ENCODE assay signal across 9 cellular contexts in genomic region chr1:110336300-110337039, GRCh38. TPM values are rescaled to one million over a fixed set of nuclear protein-coding genes. Genes with fewer than 3 reads are reported as not detected.
DNase-seq lines count a peak whose midpoint lies in the region; ATAC-seq lines count a peak whose summit lies in the region.
"Had no signal": no experiment of that assay in that cellular context is flagged by ENCODE, and none has a peak within 500 bp of the region (broad histone marks: within the 10 kb centered on the region; RNA-seq: fewer than 3 reads in every experiment).

No MANE protein-coding gene starts in this region.

- no peak for DNase-seq in CD4-positive, CD25-positive, alpha-beta regulatory T cell
- DNase-seq in GM23248, result peak; percentile 32
- DNase-seq in T-helper 17 cell, result no peak
- peak; percentile 58 for DNase-seq in mesendoderm
- DNase-seq in iPS-NIHi11 (ENCODE audit: low spot score), result no peak
- no peak for DNase-seq in NCI-H1417 treated with DMSO at 0.1 percent for 48 hours (lab: John Stamatoyannopoulos, UW)
- DNase-seq in putamen (ENCODE audit: low spot score), result no peak
- DNase-seq in activated CD8-positive, alpha-beta memory T cell treated with anti-CD3 and anti-CD28 coated beads, Interleukin-2, amount 50 U/mL, for 48 hours, result no peak
- DNase-seq: NCI-H510A had no signal

- peaks cover 9% of the 10 kb centered on the region for H3K36me3 ChIP-seq in CD4-positive, CD25-positive, alpha-beta regulatory T cell (ENCODE audit: control insufficient read depth, insufficient read depth, low read length)
- 0 out of 2 replicates have a peak, but pooled peaks cover 3% of the 10 kb centered on the region for H3K36me3 ChIP-seq in GM23248 (ENCODE audit: low read depth)
- peaks cover 3% of the 10 kb centered on the region for H3K36me3 ChIP-seq in mesendoderm (ENCODE audit: control insufficient read depth, insufficient read depth, low read length)

- H3F3A ChIP-seq in GM23248 (ENCODE audit: insufficient read depth), result peaks cover 16% of the 10 kb centered on the region; the same call in 1 of the 2 replicates

- no peaks in the 10 kb centered on the region for H3K9me3 ChIP-seq in CD4-positive, CD25-positive, alpha-beta regulatory T cell (ENCODE audit: control insufficient read depth in 2 of 2, low read length in 2 of 2)
- H3K9me3 ChIP-seq in GM23248 (ENCODE audit: low read depth) (no peaks in the 10 kb centered on the region), T-helper 17 cell (ENCODE audit: control insufficient read depth, low read length, poor library complexity, severe bottlenecking) (no peaks in the 10 kb centered on the region)

- H3K4me2 ChIP-seq in GM23248 (ENCODE audit: unreplicated experiment), result no peak overlapping the region
- H3K4me2 ChIP-seq in mesendoderm (ENCODE audit: low read length), result no peak overlapping the region

- peak overlapping the region; percentile 99 for H3K27ac ChIP-seq in CD4-positive, CD25-positive, alpha-beta regulatory T cell (ENCODE audit: insufficient read depth, low read length, poor library complexity, severe bottlenecking)
- H3K27ac ChIP-seq in GM23248 (no peak overlapping the region), mesendoderm (ENCODE audit: low read depth, low read length) (no peak overlapping the region)

- no peak overlapping the region for H2BK5ac ChIP-seq in mesendoderm (ENCODE audit: low read length)

- H3K79me2 ChIP-seq in GM23248 (ENCODE audit: insufficient read depth) (peaks cover 21% of the 10 kb centered on the region), mesendoderm (ENCODE audit: control insufficient read depth, insufficient read depth, low read length) (peaks cover 21% of the 10 kb centered on the region)

- H3K9me2 ChIP-seq in GM23248 (ENCODE audit: insufficient read depth), result no peaks in the 10 kb centered on the region

- H3K36me3 Mint-ChIP-seq in CD4-positive, CD25-positive, alpha-beta regulatory T cell, result peaks cover 9% of the 10 kb centered on the region
- H3K36me3 Mint-ChIP-seq in T-helper 17 cell (ENCODE audit: low read depth), result no peaks in the 10 kb centered on the region

- H2BK120ac ChIP-seq in mesendoderm (ENCODE audit: low read depth, low read length), result no peak overlapping the region

- peaks cover 26% of the 10 kb centered on the region for H3K4me1 ChIP-seq in CD4-positive, CD25-positive, alpha-beta regulatory T cell (ENCODE audit: control insufficient read depth, insufficient read depth, low read length, poor library complexity, severe bottlenecking)
- H3K4me1 ChIP-seq in GM23248 (ENCODE audit: insufficient read depth), result peaks cover 21% of the 10 kb centered on the region
- peaks cover 8% of the 10 kb centered on the region for H3K4me1 ChIP-seq in mesendoderm (ENCODE audit: control insufficient read depth, low read depth, low read length)

- H3K4me1 Mint-ChIP-seq in CD4-positive, CD25-positive, alpha-beta regulatory T cell, result peaks cover 0 to 34% (median 22%) of the 10 kb centered on the region in 4 donors
- H3K4me1 Mint-ChIP-seq in T-helper 17 cell, result peaks cover 24% of the 10 kb centered on the region

- no peak overlapping the region for H3K23ac ChIP-seq in mesendoderm (ENCODE audit: low read length)

- no peak overlapping the region for H2BK15ac ChIP-seq in mesendoderm (replicated peaks; ENCODE audit: low read depth)

- peak overlapping the region in 1 of 3 donors; percentile 81 for H3K27ac Mint-ChIP-seq in CD4-positive, CD25-positive, alpha-beta regulatory T cell
- no peak overlapping the region for H3K27ac Mint-ChIP-seq in T-helper 17 cell

- no peak overlapping the region for H3K18ac ChIP-seq in mesendoderm (ENCODE audit: low read length)

- 42 to 55% methylated on average over 1 of the region's 1 CpG for WGBS in GM23248 (ENCODE audit: low coverage in 1 of 2, low lambda C conversion rate in 2 of 2, missing lambda C conversion rate in 2 of 2), 2 experiments
- WGBS in mesendoderm (ENCODE audit: extremely low coverage, insufficient coverage, low lambda C conversion rate), result no CpG with 5 or more reads among the region's 1 CpG

- H2AFZ ChIP-seq in GM23248, result peak overlapping the region; percentile 28; the same call in 1 of the 2 replicates

- H3K56ac ChIP-seq in mesendoderm (ENCODE audit: low read length), result no peak overlapping the region

- H3K4ac ChIP-seq in mesendoderm (ENCODE audit: low read depth, low read length), result no peak overlapping the region

- H3K27me3 Mint-ChIP-seq in CD4-positive, CD25-positive, alpha-beta regulatory T cell, result no peaks in the 10 kb centered on the region
- H3K27me3 Mint-ChIP-seq in T-helper 17 cell, result no peaks in the 10 kb centered on the region

- no peak overlapping the region for H4K8ac ChIP-seq in mesendoderm (ENCODE audit: low read depth, low read length)

- ATAC-seq in CD4-positive, CD25-positive, alpha-beta regulatory T cell (ENCODE audit: low read depth in 2 of 2), result no peak
- ATAC-seq in T-helper 17 cell, result no peak

- no peak overlapping the region for H4K5ac ChIP-seq in mesendoderm (ENCODE audit: low read length)

- no peak overlapping the region for H2AK5ac ChIP-seq in mesendoderm (ENCODE audit: low read length)

- no peak overlapping the region for H3K9ac ChIP-seq in GM23248
- no peak overlapping the region for H3K9ac ChIP-seq in mesendoderm (ENCODE audit: low read length)

- H3K9me3 Mint-ChIP-seq in CD4-positive, CD25-positive, alpha-beta regulatory T cell, result no peaks in the 10 kb centered on the region

- no peaks in the 10 kb centered on the region for H4K20me1 ChIP-seq in GM23248 (ENCODE audit: insufficient read depth)

- no peaks in the 10 kb centered on the region for H3K27me3 ChIP-seq in CD4-positive, CD25-positive, alpha-beta regulatory T cell (ENCODE audit: control insufficient read depth, insufficient read depth, low read length)
- H3K27me3 ChIP-seq in GM23248 (replicated peaks; ENCODE audit: insufficient read depth) (no peaks in the 10 kb centered on the region), mesendoderm (ENCODE audit: insufficient read depth, low read length, poor library complexity) (no peaks in the 10 kb centered on the region)

- H3K4me3 ChIP-seq in CD4-positive, CD25-positive, alpha-beta regulatory T cell (ENCODE audit: low read depth, low read length), result no peak overlapping the region
- H3K4me3 ChIP-seq in GM23248 (no peak overlapping the region), mesendoderm (ENCODE audit: low read length) (no peak overlapping the region)

- H3K4me3 Mint-ChIP-seq in CD4-positive, CD25-positive, alpha-beta regulatory T cell, result peak overlapping the region; percentile 8 to 73 (median 56)
- H3K4me3 Mint-ChIP-seq in T-helper 17 cell, result peak overlapping the region; percentile 74

- in situ Hi-C loops in GM23248 (cut with MboI), result no loop called here

- no peaks in the 10 kb centered on the region for H3K79me1 ChIP-seq in mesendoderm (ENCODE audit: low read length)

RNA-seq across cellular contexts. Expression of gene RBM15, which starts 2.7 kb away (rescaled TPM):
- 53.3 TPM for total RNA-seq in CD4-positive, CD25-positive, alpha-beta regulatory T cell
- 10 to 100 TPM in 3 of 4 donors, 1 to 10 TPM in 1; 7.5 to 12.9 (median 11.6) TPM for polyA plus RNA-seq in CD4-positive, CD25-positive, alpha-beta regulatory T cell
- 18.7 and 22.5 TPM in 2 replicates for total RNA-seq in GM23248 (2014; rRNA removed; shearing (Covaris generic))
- polyA plus RNA-seq in GM23248 (2016; fragmentation: Nextera tagmentation; extraction: Ambion mirVana), result 6.4 and 6.6 TPM in 2 replicates
- total RNA-seq in T-helper 17 cell, result 10 to 100 TPM; 40.5 to 45.2 TPM
- polyA plus RNA-seq in mesendoderm (2013, experiment 1 of 2), result 14.9 TPM
- 14.0 TPM for polyA plus RNA-seq in mesendoderm (2013, experiment 2 of 2)

RNA-seq across cellular contexts. Expression of gene SLC16A4, which starts 54.4 kb away (rescaled TPM):
- total RNA-seq in CD4-positive, CD25-positive, alpha-beta regulatory T cell, result not detected
- under 1 TPM; 0.31 to 0.73 (median 0.65) TPM for polyA plus RNA-seq in CD4-positive, CD25-positive, alpha-beta regulatory T cell
- total RNA-seq in GM23248 (2014; rRNA removed; shearing (Covaris generic)), result 28.1 and 34.3 TPM in 2 replicates
- polyA plus RNA-seq in GM23248 (2016; fragmentation: Nextera tagmentation; extraction: Ambion mirVana), result 15.6 and 15.9 TPM in 2 replicates
- total RNA-seq in T-helper 17 cell, result under 1 TPM; 0.20 to 0.29 TPM
- 0.28 TPM for polyA plus RNA-seq in mesendoderm (2013, experiment 1 of 2)
- 0.29 TPM for polyA plus RNA-seq in mesendoderm (2013, experiment 2 of 2)

Comparison
In these comparisons a context has a peak if more than half of its experiments do, and no peak if none do; other contexts are left out.
1. DNase-seq: peak in GM23248 (single experiment) and mesendoderm (single experiment); none in CD4-positive, CD25-positive, alpha-beta regulatory T cell (0 of 3), T-helper 17 cell (0 of 3), iPS-NIHi11 (single experiment), NCI-H1417 treated with DMSO at 0.1 percent for 48 hours (single experiment), putamen (single experiment) and activated CD8-positive, alpha-beta memory T cell treated with anti-CD3 and anti-CD28 coated beads, Interleukin-2, amount 50 U/mL, for 48 hours (single experiment).
2. RNA of gene SLC16A4, which starts 54.4 kb away (total RNA-seq): 28.1 to 34.3 TPM in GM23248; 0.20 to 0.29 TPM in T-helper 17 cell and not detected in CD4-positive, CD25-positive, alpha-beta regulatory T cell (single experiment); every median in the first group is over 10 times any median in the second.